31 cellular contexts compared by ENCODE assay signal in genomic region chr6:71481801-71482200, GRCh38.
DNase-seq lines count a peak whose midpoint lies in the region; ATAC-seq, FAIRE-seq and TF ChIP-seq lines count a peak whose summit lies in the region.
"Had no signal": no experiment of that assay in that cellular context is flagged by ENCODE, and none has a peak within 500 bp of the region (broad histone marks: within the 10 kb centered on the region; RNA-seq: fewer than 3 reads in every experiment).

No MANE protein-coding gene starts in this region.

- H3K9me3 ChIP-seq in left ventricle myocardium inferior (replicated peaks) (no peaks in the 10 kb centered on the region), right cardiac atrium (ENCODE audit: control insufficient read depth, low read length) (no peaks in the 10 kb centered on the region), keratinocyte (ENCODE audit: control insufficient read depth, low read depth, low read length) (no peaks in the 10 kb centered on the region), neuronal stem cell (replicated peaks in 1 of 2; ENCODE audit: control insufficient read depth in 2 of 2, insufficient read depth in 1 of 2, low read depth in 1 of 2, low read length in 2 of 2) (no peaks in the 10 kb centered on the region)
- H3K9me3 ChIP-seq: MG63, mucosa of descending colon, SJCRH30, thoracic aorta had no signal

- no peak for DNase-seq in left ventricle myocardium inferior
- DNase-seq in right cardiac atrium, result no peak
- no peak for DNase-seq in keratinocyte (ENCODE audit: low read depth, low spot score)
- DNase-seq in neuronal stem cell (ENCODE audit: low spot score), result no peak
- DNase-seq in activated T-cell treated with anti-CD3 and anti-CD28 coated beads, Interleukin-2, amount 50 U/mL, for 24 hours, result no peak
- DNase-seq in sciatic nerve (ENCODE audit: low spot score), result no peak
- no peak for DNase-seq in superior temporal gyrus (ENCODE audit: extremely low spot score)
- no peak for DNase-seq in germinal center (ENCODE audit: low spot score)
- DNase-seq: activated B cell treated with CpG ODN at 0.5 μM for 24 hours; activated CD4-positive, alpha-beta T cell treated with anti-CD3 and anti-CD28 coated beads, Interleukin-2, amount 50 U/mL, for 4 hours; activated CD8-positive, alpha-beta memory T cell treated with anti-CD3 and anti-CD28 coated beads, Interleukin-2, amount 50 U/mL, for 4 hours; activated naive CD4-positive, alpha-beta T cell treated with anti-CD3 and anti-CD28 coated beads, Interleukin-2, amount 10 ng/mL, durations not matched to agents 7 days and 5 days; AML-193; CD8-positive, alpha-beta T cell; effector CD4-positive, alpha-beta T cell; erythroblast; GOT3; left ventricle myocardium superior; MG63; mucosa of descending colon; NCI-H2081 treated with DMSO at 0.1 percent for 48 hours; NCI-H345; nephron progenitor cell; SJCRH30; stimulated activated naive CD4-positive, alpha-beta T cell treated with Interleukin-2 at 50 U/mL for 16 hours; T-helper 1 cell had no signal

- no peak overlapping the region for H3K23ac ChIP-seq in neuronal stem cell (ENCODE audit: low read depth, low read length, poor library complexity)

- H3K36me3 ChIP-seq in left ventricle myocardium inferior (no peaks in the 10 kb centered on the region), keratinocyte (ENCODE audit: control insufficient read depth in 2 of 2, extremely low read depth in 1 of 2, insufficient read depth in 2 of 2, low read length in 2 of 2) (no peaks in the 10 kb centered on the region), neuronal stem cell (replicated peaks in 1 of 2; ENCODE audit: control insufficient read depth in 2 of 2, insufficient read depth in 2 of 2, low read length in 2 of 2) (no peaks in the 10 kb centered on the region)
- H3K36me3 ChIP-seq: MG63, SJCRH30, thoracic aorta had no signal

- dilution Hi-C loops in keratinocyte (cut with MboI; ENCODE audit: extremely low pct_ligation_motif_present, low sequenced_read_pairs), result no loop called here

- H3K79me1 ChIP-seq in neuronal stem cell (ENCODE audit: low read depth, low read length), result no peaks in the 10 kb centered on the region

- H2AFZ ChIP-seq in keratinocyte (ENCODE audit: control insufficient read depth, low read length) (peak overlapping the region; percentile 27), neuronal stem cell (ENCODE audit: low read length) (peak overlapping the region; percentile 42)

- H2BK12ac ChIP-seq in neuronal stem cell (ENCODE audit: low read length), result no peak overlapping the region

- no peaks in the 10 kb centered on the region for H3K9me1 ChIP-seq in keratinocyte (ENCODE audit: control insufficient read depth, extremely low read depth, insufficient read depth, low read length)

- H2BK15ac ChIP-seq in neuronal stem cell (ENCODE audit: low read length), result no peak overlapping the region

- H3K4me3 Mint-ChIP-seq in activated T-cell treated with anti-CD3 and anti-CD28 coated beads, Interleukin-2, amount 50 U/mL, for 24 hours, result no peak overlapping the region
- H3K4me3 Mint-ChIP-seq: activated B cell treated with CpG ODN at 0.5 μM for 24 hours; activated naive CD4-positive, alpha-beta T cell treated with anti-CD3 and anti-CD28 coated beads, Interleukin-2, amount 10 ng/mL, durations not matched to agents 7 days and 5 days; CD8-positive, alpha-beta T cell; nephron progenitor cell had no signal

- H2BK120ac ChIP-seq in neuronal stem cell (ENCODE audit: low read depth, low read length), result no peak overlapping the region

- no peak overlapping the region for H4K91ac ChIP-seq in neuronal stem cell (ENCODE audit: low read depth, low read length, poor library complexity)

- H3K4me3 ChIP-seq in left ventricle myocardium inferior (no peak overlapping the region), right cardiac atrium (ENCODE audit: low read length) (no peak overlapping the region), keratinocyte (ENCODE audit: control insufficient read depth in 2 of 3, extremely low read depth in 1 of 3, insufficient read depth in 2 of 3, low read depth in 1 of 3, low read length in 3 of 3) (no peak overlapping the region), neuronal stem cell (ENCODE audit: low read length in 2 of 2) (no peak overlapping the region)
- H3K4me3 ChIP-seq: K562, MG63, mucosa of descending colon, SJCRH30, thoracic aorta had no signal

- H2BK5ac ChIP-seq in neuronal stem cell (ENCODE audit: low read length), result no peak overlapping the region

- intact Hi-C loops in left ventricle myocardium inferior (cut with micrococcal nuclease) (no loop called here), right cardiac atrium (cut with DNase I) (no loop called here), sciatic nerve (cut with DNase I) (no loop called here)

- H3K27me3 ChIP-seq in left ventricle myocardium inferior (ENCODE audit: low read depth) (no peaks in the 10 kb centered on the region), right cardiac atrium (ENCODE audit: control insufficient read depth, insufficient read depth) (no peaks in the 10 kb centered on the region), keratinocyte (ENCODE audit: control insufficient read depth, extremely low read depth, insufficient read depth, low read length) (no peaks in the 10 kb centered on the region), neuronal stem cell (ENCODE audit: control insufficient read depth in 3 of 3, insufficient read depth in 3 of 3, low read depth in 1 of 3, low read length in 3 of 3) (no peaks in the 10 kb centered on the region)
- H3K27me3 ChIP-seq: MG63, SJCRH30 had no signal

- peaks cover 2% of the 10 kb centered on the region for H3K4me1 Mint-ChIP-seq in activated T-cell treated with anti-CD3 and anti-CD28 coated beads, Interleukin-2, amount 50 U/mL, for 24 hours (ENCODE audit: low read depth)
- H3K4me1 Mint-ChIP-seq: activated naive CD4-positive, alpha-beta T cell treated with anti-CD3 and anti-CD28 coated beads, Interleukin-2, amount 10 ng/mL, durations not matched to agents 7 days and 5 days had no signal

- no peak overlapping the region for H3K27ac Mint-ChIP-seq in activated T-cell treated with anti-CD3 and anti-CD28 coated beads, Interleukin-2, amount 50 U/mL, for 24 hours
- H3K27ac Mint-ChIP-seq: activated B cell treated with CpG ODN at 0.5 μM for 24 hours; activated naive CD4-positive, alpha-beta T cell treated with anti-CD3 and anti-CD28 coated beads, Interleukin-2, amount 10 ng/mL, durations not matched to agents 7 days and 5 days; CD8-positive, alpha-beta T cell; nephron progenitor cell had no signal

- H3K9ac ChIP-seq in keratinocyte (ENCODE audit: control insufficient read depth, extremely low read depth, insufficient read depth, low read length) (no peak overlapping the region), neuronal stem cell (ENCODE audit: low read depth, low read length, poor library complexity) (no peak overlapping the region)

- H2AK5ac ChIP-seq in neuronal stem cell (ENCODE audit: low read depth, low read length), result no peak overlapping the region

- H3K9me3 Mint-ChIP-seq in activated T-cell treated with anti-CD3 and anti-CD28 coated beads, Interleukin-2, amount 50 U/mL, for 24 hours, result no peaks in the 10 kb centered on the region
- H3K9me3 Mint-ChIP-seq: activated B cell treated with CpG ODN at 0.5 μM for 24 hours; activated naive CD4-positive, alpha-beta T cell treated with anti-CD3 and anti-CD28 coated beads, Interleukin-2, amount 10 ng/mL, durations not matched to agents 7 days and 5 days; CD8-positive, alpha-beta T cell; nephron progenitor cell had no signal

- no peak overlapping the region for H3K4ac ChIP-seq in neuronal stem cell (ENCODE audit: low read length)

- no peak overlapping the region for H4K8ac ChIP-seq in neuronal stem cell (ENCODE audit: low read depth, low read length)

- ATAC-seq in right cardiac atrium, result no peak
- no peak for ATAC-seq in sciatic nerve
- ATAC-seq: CD8-positive, alpha-beta T cell; K562; left ventricle myocardium superior; mucosa of descending colon had no signal

- H3K36me3 Mint-ChIP-seq in activated T-cell treated with anti-CD3 and anti-CD28 coated beads, Interleukin-2, amount 50 U/mL, for 24 hours (ENCODE audit: low read depth), result no peaks in the 10 kb centered on the region
- H3K36me3 Mint-ChIP-seq: activated naive CD4-positive, alpha-beta T cell treated with anti-CD3 and anti-CD28 coated beads, Interleukin-2, amount 10 ng/mL, durations not matched to agents 7 days and 5 days; CD8-positive, alpha-beta T cell had no signal

- H3K27me3 Mint-ChIP-seq in activated T-cell treated with anti-CD3 and anti-CD28 coated beads, Interleukin-2, amount 50 U/mL, for 24 hours, result peaks cover 3% of the 10 kb centered on the region
- H3K27me3 Mint-ChIP-seq: activated B cell treated with CpG ODN at 0.5 μM for 24 hours; activated naive CD4-positive, alpha-beta T cell treated with anti-CD3 and anti-CD28 coated beads, Interleukin-2, amount 10 ng/mL, durations not matched to agents 7 days and 5 days had no signal

- H3K4me1 ChIP-seq in left ventricle myocardium inferior (peaks cover 51% of the 10 kb centered on the region), right cardiac atrium (ENCODE audit: control insufficient read depth, insufficient read depth, low read length) (no peaks in the 10 kb centered on the region), keratinocyte (ENCODE audit: control insufficient read depth, extremely low read depth, insufficient read depth, low read length) (peaks cover 29% of the 10 kb centered on the region), neuronal stem cell (ENCODE audit: control insufficient read depth in 2 of 2, insufficient read depth in 1 of 2, low read depth in 1 of 2, low read length in 2 of 2) (peaks cover 0 to 24% of the 10 kb centered on the region in 2 donors)

- TF ChIP-seq CTCF in left ventricle myocardium inferior (IDR thresholded peaks at IDR 0.05; ENCODE audit: borderline replicate concordance) (no peak), keratinocyte (optimal IDR thresholded peaks at IDR 0.05 in 1 of 3, IDR thresholded peaks at IDR 0.05 in 1 of 3, conservative IDR thresholded peaks at IDR 0.05 in 1 of 3; ENCODE audit: extremely low read depth in 1 of 3, insufficient read depth in 2 of 3, low read length in 3 of 3) (no peak)

- H3K18ac ChIP-seq in neuronal stem cell (ENCODE audit: low read length), result no peak overlapping the region

- no peak for FAIRE-seq in keratinocyte (lab: Jason Lieb, UNC)
- FAIRE-seq: A204.1, bronchial epithelial cell, colon, K562 had no signal

- peak overlapping the region; percentile 76 for H3K27ac ChIP-seq in left ventricle myocardium inferior (replicated peaks)
- H3K27ac ChIP-seq in right cardiac atrium (ENCODE audit: low read length), result no peak overlapping the region
- no peak overlapping the region for H3K27ac ChIP-seq in keratinocyte (ENCODE audit: control insufficient read depth, insufficient read depth, low read length)
- no peak overlapping the region for H3K27ac ChIP-seq in neuronal stem cell (replicated peaks; ENCODE audit: low read length)
- H3K27ac ChIP-seq: SJCRH30, thoracic aorta had no signal

- H3K4me2 ChIP-seq in keratinocyte (ENCODE audit: control insufficient read depth, extremely low read depth, insufficient read depth, low read depth, low read length) (no peak overlapping the region), neuronal stem cell (ENCODE audit: insufficient read depth, low read length, poor library complexity, severe bottlenecking) (no peak overlapping the region)

- no peak overlapping the region for H3K14ac ChIP-seq in neuronal stem cell (ENCODE audit: low read length)

- H3K79me2 ChIP-seq in keratinocyte (ENCODE audit: control insufficient read depth, insufficient read depth, low read length), result no peaks in the 10 kb centered on the region

- no peaks in the 10 kb centered on the region for H4K20me1 ChIP-seq in keratinocyte (ENCODE audit: control insufficient read depth, extremely low read depth, insufficient read depth, low read length)
